8 cellular contexts compared by ENCODE assay signal in genomic region chr19:41439441-41440222, GRCh38. TPM values are rescaled to one million over a fixed set of nuclear protein-coding genes. Genes with fewer than 3 reads are reported as not detected.
DNase-seq lines count a peak whose midpoint lies in the region; ATAC-seq and TF ChIP-seq lines count a peak whose summit lies in the region.

DMAC2 (minus strand) TSS chr19:41439912; CDS start chr19:41439899, 13 bp downstream.

- CTCF ChIA-PET in RWPE1 (lab: Yijun Ruan, JAX), result interaction anchor here (0.6 to 1.0 kb wide), 5 partner anchors 15 to 1525 kb away, joined by 3 to 6 read pairs (median 3); no protein-coding TSS in a partner anchor

- no peaks in the 10 kb centered on the region for H3K9me3 Mint-ChIP-seq in activated T-helper 17 cell treated with anti-CD3 and anti-CD28 coated beads, Interleukin-2, amount 50 U/mL, for 72 hours
- no peaks in the 10 kb centered on the region for H3K9me3 Mint-ChIP-seq in nephron
- no peaks in the 10 kb centered on the region for H3K9me3 Mint-ChIP-seq in stimulated activated naive CD8-positive, alpha-beta T cell treated with anti-CD3 and anti-CD28 coated beads, Interleukin-15, Interleukin-2, amounts not matched to agents 100 ng/mL and 50 ng/mL, for 24 hours

- POLR2A ChIA-PET in RWPE1 (lab: Yijun Ruan, JAX; ENCODE audit: low non-redundant PET), result interaction anchor here (0.5 to 1.0 kb wide), 2 partner anchors 12 to 43 kb away, joined by 3 to 5 read pairs; partner anchors contain the start of gene B3GNT8

- H3K9ac ChIP-seq in ES-I3 (ENCODE audit: low read depth, low read length), result peak within 1 kb of the TSS; percentile 89

- DNase-seq in H4 (ENCODE audit: low spot score) (peak; percentile 98), LNCaP clone FGC (ENCODE audit: low read depth) (peak; percentile 89), RWPE1 (ENCODE audit: low spot score) (peak; percentile 99), fibroblast of the aortic adventitia (ENCODE audit: low read depth) (peak; percentile 97)

- H3K27ac ChIP-seq in RWPE1, result peak within 1 kb of the TSS; percentile 91

- 0 out of 2 replicates have a peak, but pooled peaks cover 3% of the 10 kb centered on the region for H3K4me1 ChIP-seq in ES-I3 (ENCODE audit: insufficient read depth, low read length)

- H3K36me3 ChIP-seq in ES-I3 (ENCODE audit: insufficient read depth, low read length), result peaks cover 3% of the 10 kb centered on the region; the same call in 1 of the 2 replicates

- peaks cover 6% of the 10 kb centered on the region for H3K27me3 Mint-ChIP-seq in activated T-helper 17 cell treated with anti-CD3 and anti-CD28 coated beads, Interleukin-2, amount 50 U/mL, for 72 hours
- H3K27me3 Mint-ChIP-seq in nephron (ENCODE audit: low read depth), result peaks cover 13% of the 10 kb centered on the region
- no peaks in the 10 kb centered on the region for H3K27me3 Mint-ChIP-seq in stimulated activated naive CD8-positive, alpha-beta T cell treated with anti-CD3 and anti-CD28 coated beads, Interleukin-15, Interleukin-2, amounts not matched to agents 100 ng/mL and 50 ng/mL, for 24 hours

- no peaks in the 10 kb centered on the region for H3K9me3 ChIP-seq in ES-I3 (ENCODE audit: control insufficient read depth, insufficient read depth, low read length)

- H3K4me3 ChIP-seq in LNCaP clone FGC (ENCODE audit: low read depth, low read length), result peak within 1 kb of the TSS; percentile 73
- H3K4me3 ChIP-seq in fibroblast of the aortic adventitia (ENCODE audit: low read depth, low read length), result peak within 1 kb of the TSS; percentile 85

- no peak within 1 kb of the TSS for H3K4me3 Mint-ChIP-seq in activated T-helper 17 cell treated with anti-CD3 and anti-CD28 coated beads, Interleukin-2, amount 50 U/mL, for 72 hours
- H3K4me3 Mint-ChIP-seq in nephron, result peak within 1 kb of the TSS in 2 of 3 experiments; percentile 42 to 69
- no peak within 1 kb of the TSS for H3K4me3 Mint-ChIP-seq in stimulated activated naive CD8-positive, alpha-beta T cell treated with anti-CD3 and anti-CD28 coated beads, Interleukin-15, Interleukin-2, amounts not matched to agents 100 ng/mL and 50 ng/mL, for 24 hours

- ATAC-seq in activated T-helper 17 cell treated with anti-CD3 and anti-CD28 coated beads, Interleukin-2, amount 50 U/mL, for 72 hours (replicated peaks), result peak; percentile 97

- H3K36me3 Mint-ChIP-seq in activated T-helper 17 cell treated with anti-CD3 and anti-CD28 coated beads, Interleukin-2, amount 50 U/mL, for 72 hours (ENCODE audit: low read depth), result peaks cover 10% of the 10 kb centered on the region
- peaks cover 15% of the 10 kb centered on the region for H3K36me3 Mint-ChIP-seq in nephron (ENCODE audit: low read depth)
- peaks cover 17% of the 10 kb centered on the region for H3K36me3 Mint-ChIP-seq in stimulated activated naive CD8-positive, alpha-beta T cell treated with anti-CD3 and anti-CD28 coated beads, Interleukin-15, Interleukin-2, amounts not matched to agents 100 ng/mL and 50 ng/mL, for 24 hours (ENCODE audit: low read depth)

- peak; percentile 54 for TF ChIP-seq CTCF in LNCaP clone FGC (IDR thresholded peaks at IDR 0.05; ENCODE audit: control insufficient read depth, extremely low read depth, insufficient read depth)
- peak; percentile 72 for TF ChIP-seq CTCF in RWPE1 (conservative IDR thresholded peaks at IDR 0.05; ENCODE audit: low read depth)
- peak; percentile 38 for TF ChIP-seq CTCF in fibroblast of the aortic adventitia (IDR thresholded peaks at IDR 0.05; ENCODE audit: insufficient read depth, low read length)
- peak; percentile 26 to 46 (median 36) for TF ChIP-seq CTCF in nephron (IDR thresholded peaks at IDR 0.05; ENCODE audit: unreplicated experiment in 3 of 3)

- H3K27ac Mint-ChIP-seq in activated T-helper 17 cell treated with anti-CD3 and anti-CD28 coated beads, Interleukin-2, amount 50 U/mL, for 72 hours, result no peak within 1 kb of the TSS
- no peak within 1 kb of the TSS for H3K27ac Mint-ChIP-seq in nephron
- H3K27ac Mint-ChIP-seq in stimulated activated naive CD8-positive, alpha-beta T cell treated with anti-CD3 and anti-CD28 coated beads, Interleukin-15, Interleukin-2, amounts not matched to agents 100 ng/mL and 50 ng/mL, for 24 hours, result peak within 1 kb of the TSS; percentile 75

- peaks cover 9% of the 10 kb centered on the region for H3K4me1 Mint-ChIP-seq in activated T-helper 17 cell treated with anti-CD3 and anti-CD28 coated beads, Interleukin-2, amount 50 U/mL, for 72 hours
- peaks cover 4% of the 10 kb centered on the region for H3K4me1 Mint-ChIP-seq in nephron
- H3K4me1 Mint-ChIP-seq in stimulated activated naive CD8-positive, alpha-beta T cell treated with anti-CD3 and anti-CD28 coated beads, Interleukin-15, Interleukin-2, amounts not matched to agents 100 ng/mL and 50 ng/mL, for 24 hours (ENCODE audit: low read depth), result peaks cover 11% of the 10 kb centered on the region

RNA-seq across cellular contexts. Expression of gene DMAC2, which starts in this region (rescaled TPM):
- total RNA-seq in H4 (2014; rRNA removed; shearing (Covaris generic)), result 36.7 and 52.1 TPM in 2 replicates
- total RNA-seq in activated T-helper 17 cell treated with anti-CD3 and anti-CD28 coated beads, Interleukin-2, amount 50 U/mL, for 72 hours, result 10 to 100 TPM; 34.0 to 66.2 TPM
- total RNA-seq in fibroblast of the aortic adventitia (ENCODE audit: low replicate concordance), result 29.3 and 31.2 TPM in 2 replicates

Comparison
In these comparisons a context has a peak if more than half of its experiments do, and no peak if none do; other contexts are left out.
1. Peak in every context shown above with its lines: DNase-seq, ATAC-seq, H3K4me3 ChIP-seq and H3K27ac ChIP-seq.
2. H3K4me3 Mint-ChIP-seq: peak in nephron (2 of 3); none in activated T-helper 17 cell treated with anti-CD3 and anti-CD28 coated beads, Interleukin-2, amount 50 U/mL, for 72 hours (single experiment) and stimulated activated naive CD8-positive, alpha-beta T cell treated with anti-CD3 and anti-CD28 coated beads, Interleukin-15, Interleukin-2, amounts not matched to agents 100 ng/mL and 50 ng/mL, for 24 hours (single experiment).